In the genomic region with DNA sequence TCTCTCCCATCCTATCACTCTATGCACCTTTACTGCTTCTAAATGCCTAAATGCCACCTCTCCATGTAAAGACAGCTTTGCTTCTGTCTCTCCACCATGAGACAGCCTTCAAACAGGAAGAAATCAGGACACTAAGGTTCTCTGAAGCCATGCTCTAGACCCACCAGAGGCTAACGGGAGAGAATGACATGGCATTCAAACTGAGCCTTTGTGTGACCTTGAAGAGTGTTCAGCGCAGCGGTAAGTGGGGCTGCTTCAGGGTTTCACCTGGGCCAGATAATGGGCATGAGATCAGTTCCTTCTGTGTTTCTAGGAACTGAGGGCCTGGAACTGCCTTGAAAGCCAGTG, we compare ENCODE assay signal across 1 cellular context.
TF ChIP-seq lines count a peak whose summit lies in the region.

No MANE protein-coding gene starts in this region.

TF ChIP-seq in HepG2, 621 proteins besides CTCF, POLR2A, EP300 and RAD21 (continues in another document):
- TF ChIP-seq BRCA1 (CRISPR knock-in tag; IDR thresholded peaks at IDR 0.05) (0 out of 2 replicates have a peak, but pooled peaks have one; percentile 26), REST (IDR thresholded peaks at IDR 0.05; ENCODE audit: borderline replicate concordance in 1 of 2, low read depth in 1 of 2, low read length in 2 of 2) (no peak), ATF3 (CRISPR knock-in tag; IDR thresholded peaks at IDR 0.05) (no peak), MXD4 (CRISPR knock-in tag; IDR thresholded peaks at IDR 0.05) (no peak), TEAD3 (CRISPR knock-in tag; optimal IDR thresholded peaks at IDR 0.05; ENCODE audit: borderline replicate concordance) (no peak), NR2F1 (CRISPR knock-in tag; IDR thresholded peaks at IDR 0.05) (no peak), SMARCC2 (IDR thresholded peaks at IDR 0.05) (no peak), ZNF34 (CRISPR knock-in tag; IDR thresholded peaks at IDR 0.05; ENCODE audit: borderline replicate concordance) (0 out of 2 replicates have a peak, but pooled peaks have one; percentile 43), ZSCAN22 (CRISPR knock-in tag; IDR thresholded peaks at IDR 0.05) (no peak), ZNF331 (CRISPR knock-in tag; IDR thresholded peaks at IDR 0.05) (no peak), TBL1XR1 (IDR thresholded peaks at IDR 0.05; ENCODE audit: borderline replicate concordance, low read length, partially characterized antibody) (no peak), ZC3H4 (CRISPR knock-in tag; IDR thresholded peaks at IDR 0.05; ENCODE audit: borderline replicate concordance) (peak; percentile 70; the same call in 1 of the 2 replicates), POGZ (CRISPR knock-in tag; IDR thresholded peaks at IDR 0.05) (no peak), BORCS8-MEF2B (CRISPR knock-in tag; IDR thresholded peaks at IDR 0.05) (0 out of 2 replicates have a peak, but pooled peaks have one; percentile 23), YEATS2 (CRISPR knock-in tag; IDR thresholded peaks at IDR 0.05; ENCODE audit: borderline replicate concordance) (peak; percentile 0; the same call in 1 of the 2 replicates), ETV5 (CRISPR knock-in tag; IDR thresholded peaks at IDR 0.05; ENCODE audit: borderline replicate concordance) (no peak), ZNF614 (CRISPR knock-in tag; IDR thresholded peaks at IDR 0.05; ENCODE audit: borderline replicate concordance) (peak; percentile 2; the same call in 1 of the 2 replicates), BCL6 (CRISPR knock-in tag; IDR thresholded peaks at IDR 0.05) (peak; percentile 59; the same call in 1 of the 2 replicates), SP5 (CRISPR knock-in tag; IDR thresholded peaks at IDR 0.05; ENCODE audit: borderline replicate concordance, low read depth) (no peak), CREB1 (IDR thresholded peaks at IDR 0.05) (no peak), CREB1 (CRISPR knock-in tag; IDR thresholded peaks at IDR 0.05) (no peak), MLLT10 (CRISPR knock-in tag; IDR thresholded peaks at IDR 0.05) (no peak), ZNF672 (CRISPR knock-in tag; IDR thresholded peaks at IDR 0.05) (no peak), PCBP2 (optimal IDR thresholded peaks at IDR 0.05; ENCODE audit: low read depth, low read length, poor library complexity, severe bottlenecking) (no peak), HNRNPL (IDR thresholded peaks at IDR 0.05; ENCODE audit: low read depth, low read length) (no peak), NFE2 (CRISPR knock-in tag; IDR thresholded peaks at IDR 0.05) (peak; percentile 38; the same call in 1 of the 2 replicates), ZNF441 (CRISPR knock-in tag; IDR thresholded peaks at IDR 0.05; ENCODE audit: borderline replicate concordance) (no peak), ESRRA (CRISPR knock-in tag; IDR thresholded peaks at IDR 0.05; ENCODE audit: low read depth) (no peak), SNAPC2 (CRISPR knock-in tag; IDR thresholded peaks at IDR 0.05) (no peak; the same call in 1 of the 2 replicates), SATB2 (CRISPR knock-in tag; IDR thresholded peaks at IDR 0.05) (no peak), FOSL2 (CRISPR knock-in tag; IDR thresholded peaks at IDR 0.05) (no peak), ZNF720 (CRISPR knock-in tag; IDR thresholded peaks at IDR 0.05) (0 out of 2 replicates have a peak, but pooled peaks have one; percentile 55), ZSCAN12 (CRISPR knock-in tag; IDR thresholded peaks at IDR 0.05) (no peak), FOXP1 (IDR thresholded peaks at IDR 0.05) (no peak), FOXP1 (CRISPR knock-in tag; IDR thresholded peaks at IDR 0.05) (no peak), CHD2 (IDR thresholded peaks at IDR 0.05; ENCODE audit: low read depth, low read length) (no peak), SRSF9 (IDR thresholded peaks at IDR 0.05; ENCODE audit: borderline replicate concordance, insufficient read depth, low read depth, low read length, poor library complexity, severe bottlenecking) (no peak)
- TF ChIP-seq, protein P1, sequence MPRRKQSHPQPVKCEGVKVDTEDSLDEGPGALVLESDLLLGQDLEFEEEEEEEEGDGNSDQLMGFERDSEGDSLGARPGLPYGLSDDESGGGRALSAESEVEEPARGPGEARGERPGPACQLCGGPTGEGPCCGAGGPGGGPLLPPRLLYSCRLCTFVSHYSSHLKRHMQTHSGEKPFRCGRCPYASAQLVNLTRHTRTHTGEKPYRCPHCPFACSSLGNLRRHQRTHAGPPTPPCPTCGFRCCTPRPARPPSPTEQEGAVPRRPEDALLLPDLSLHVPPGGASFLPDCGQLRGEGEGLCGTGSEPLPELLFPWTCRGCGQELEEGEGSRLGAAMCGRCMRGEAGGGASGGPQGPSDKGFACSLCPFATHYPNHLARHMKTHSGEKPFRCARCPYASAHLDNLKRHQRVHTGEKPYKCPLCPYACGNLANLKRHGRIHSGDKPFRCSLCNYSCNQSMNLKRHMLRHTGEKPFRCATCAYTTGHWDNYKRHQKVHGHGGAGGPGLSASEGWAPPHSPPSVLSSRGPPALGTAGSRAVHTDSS (CRISPR knock-in tag; conservative IDR thresholded peaks at IDR 0.05) = no peak
- TF ChIP-seq, protein P2, sequence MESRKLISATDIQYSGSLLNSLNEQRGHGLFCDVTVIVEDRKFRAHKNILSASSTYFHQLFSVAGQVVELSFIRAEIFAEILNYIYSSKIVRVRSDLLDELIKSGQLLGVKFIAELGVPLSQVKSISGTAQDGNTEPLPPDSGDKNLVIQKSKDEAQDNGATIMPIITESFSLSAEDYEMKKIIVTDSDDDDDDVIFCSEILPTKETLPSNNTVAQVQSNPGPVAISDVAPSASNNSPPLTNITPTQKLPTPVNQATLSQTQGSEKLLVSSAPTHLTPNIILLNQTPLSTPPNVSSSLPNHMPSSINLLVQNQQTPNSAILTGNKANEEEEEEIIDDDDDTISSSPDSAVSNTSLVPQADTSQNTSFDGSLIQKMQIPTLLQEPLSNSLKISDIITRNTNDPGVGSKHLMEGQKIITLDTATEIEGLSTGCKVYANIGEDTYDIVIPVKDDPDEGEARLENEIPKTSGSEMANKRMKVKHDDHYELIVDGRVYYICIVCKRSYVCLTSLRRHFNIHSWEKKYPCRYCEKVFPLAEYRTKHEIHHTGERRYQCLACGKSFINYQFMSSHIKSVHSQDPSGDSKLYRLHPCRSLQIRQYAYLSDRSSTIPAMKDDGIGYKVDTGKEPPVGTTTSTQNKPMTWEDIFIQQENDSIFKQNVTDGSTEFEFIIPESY (CRISPR knock-in tag; IDR thresholded peaks at IDR 0.05) = 0 out of 2 replicates have a peak, but pooled peaks have one; percentile 21
- TF ChIP-seq, protein P3, sequence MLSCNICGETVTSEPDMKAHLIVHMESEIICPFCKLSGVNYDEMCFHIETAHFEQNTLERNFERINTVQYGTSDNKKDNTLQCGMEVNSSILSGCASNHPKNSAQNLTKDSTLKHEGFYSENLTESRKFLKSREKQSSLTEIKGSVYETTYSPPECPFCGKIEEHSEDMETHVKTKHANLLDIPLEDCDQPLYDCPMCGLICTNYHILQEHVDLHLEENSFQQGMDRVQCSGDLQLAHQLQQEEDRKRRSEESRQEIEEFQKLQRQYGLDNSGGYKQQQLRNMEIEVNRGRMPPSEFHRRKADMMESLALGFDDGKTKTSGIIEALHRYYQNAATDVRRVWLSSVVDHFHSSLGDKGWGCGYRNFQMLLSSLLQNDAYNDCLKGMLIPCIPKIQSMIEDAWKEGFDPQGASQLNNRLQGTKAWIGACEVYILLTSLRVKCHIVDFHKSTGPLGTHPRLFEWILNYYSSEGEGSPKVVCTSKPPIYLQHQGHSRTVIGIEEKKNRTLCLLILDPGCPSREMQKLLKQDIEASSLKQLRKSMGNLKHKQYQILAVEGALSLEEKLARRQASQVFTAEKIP (CRISPR knock-in tag; IDR thresholded peaks at IDR 0.05; ENCODE audit: borderline replicate concordance) = no peak
- TF ChIP-seq, protein P4, sequence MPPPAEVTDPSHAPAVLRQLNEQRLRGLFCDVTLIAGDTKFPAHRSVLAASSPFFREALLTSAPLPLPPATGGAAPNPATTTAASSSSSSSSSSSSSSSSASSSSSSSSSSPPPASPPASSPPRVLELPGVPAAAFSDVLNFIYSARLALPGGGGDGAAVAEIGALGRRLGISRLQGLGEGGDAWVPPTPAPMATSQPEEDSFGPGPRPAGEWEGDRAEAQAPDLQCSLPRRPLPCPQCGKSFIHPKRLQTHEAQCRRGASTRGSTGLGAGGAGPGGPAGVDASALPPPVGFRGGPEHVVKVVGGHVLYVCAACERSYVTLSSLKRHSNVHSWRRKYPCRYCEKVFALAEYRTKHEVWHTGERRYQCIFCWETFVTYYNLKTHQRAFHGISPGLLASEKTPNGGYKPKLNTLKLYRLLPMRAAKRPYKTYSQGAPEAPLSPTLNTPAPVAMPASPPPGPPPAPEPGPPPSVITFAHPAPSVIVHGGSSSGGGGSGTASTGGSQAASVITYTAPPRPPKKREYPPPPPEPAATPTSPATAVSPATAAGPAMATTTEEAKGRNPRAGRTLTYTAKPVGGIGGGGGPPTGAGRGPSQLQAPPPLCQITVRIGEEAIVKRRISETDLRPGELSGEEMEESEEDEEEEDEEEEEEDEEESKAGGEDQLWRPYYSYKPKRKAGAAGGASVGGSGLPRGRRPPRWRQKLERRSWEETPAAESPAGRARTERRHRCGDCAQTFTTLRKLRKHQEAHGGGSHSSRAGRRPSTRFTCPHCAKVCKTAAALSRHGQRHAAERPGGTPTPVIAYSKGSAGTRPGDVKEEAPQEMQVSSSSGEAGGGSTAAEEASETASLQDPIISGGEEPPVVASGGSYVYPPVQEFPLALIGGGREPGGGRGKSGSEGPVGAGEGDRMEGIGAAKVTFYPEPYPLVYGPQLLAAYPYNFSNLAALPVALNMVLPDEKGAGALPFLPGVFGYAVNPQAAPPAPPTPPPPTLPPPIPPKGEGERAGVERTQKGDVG (CRISPR knock-in tag; IDR thresholded peaks at IDR 0.05; ENCODE audit: borderline replicate concordance) = 0 out of 2 replicates have a peak, but pooled peaks have one; percentile 67
- TF ChIP-seq, protein P5, sequence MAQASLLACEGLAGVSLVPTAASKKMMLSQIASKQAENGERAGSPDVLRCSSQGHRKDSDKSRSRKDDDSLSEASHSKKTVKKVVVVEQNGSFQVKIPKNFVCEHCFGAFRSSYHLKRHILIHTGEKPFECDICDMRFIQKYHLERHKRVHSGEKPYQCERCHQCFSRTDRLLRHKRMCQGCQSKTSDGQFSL (CRISPR knock-in tag; IDR thresholded peaks at IDR 0.05) = no peak
- TF ChIP-seq, protein P6, sequence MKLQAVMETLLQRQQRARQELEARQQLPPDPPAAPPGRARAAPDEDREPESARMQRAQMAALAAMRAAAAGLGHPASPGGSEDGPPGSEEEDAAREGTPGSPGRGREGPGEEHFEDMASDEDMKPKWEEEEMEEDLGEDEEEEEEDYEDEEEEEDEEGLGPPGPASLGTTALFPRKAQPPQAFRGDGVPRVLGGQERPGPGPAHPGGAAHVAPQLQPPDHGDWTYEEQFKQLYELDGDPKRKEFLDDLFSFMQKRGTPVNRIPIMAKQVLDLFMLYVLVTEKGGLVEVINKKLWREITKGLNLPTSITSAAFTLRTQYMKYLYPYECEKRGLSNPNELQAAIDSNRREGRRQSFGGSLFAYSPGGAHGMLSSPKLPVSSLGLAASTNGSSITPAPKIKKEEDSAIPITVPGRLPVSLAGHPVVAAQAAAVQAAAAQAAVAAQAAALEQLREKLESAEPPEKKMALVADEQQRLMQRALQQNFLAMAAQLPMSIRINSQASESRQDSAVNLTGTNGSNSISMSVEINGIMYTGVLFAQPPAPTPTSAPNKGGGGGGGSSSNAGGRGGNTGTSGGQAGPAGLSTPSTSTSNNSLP (IDR thresholded peaks at IDR 0.05; ENCODE audit: low read depth, low read length) = no peak
